In the genomic region with DNA sequence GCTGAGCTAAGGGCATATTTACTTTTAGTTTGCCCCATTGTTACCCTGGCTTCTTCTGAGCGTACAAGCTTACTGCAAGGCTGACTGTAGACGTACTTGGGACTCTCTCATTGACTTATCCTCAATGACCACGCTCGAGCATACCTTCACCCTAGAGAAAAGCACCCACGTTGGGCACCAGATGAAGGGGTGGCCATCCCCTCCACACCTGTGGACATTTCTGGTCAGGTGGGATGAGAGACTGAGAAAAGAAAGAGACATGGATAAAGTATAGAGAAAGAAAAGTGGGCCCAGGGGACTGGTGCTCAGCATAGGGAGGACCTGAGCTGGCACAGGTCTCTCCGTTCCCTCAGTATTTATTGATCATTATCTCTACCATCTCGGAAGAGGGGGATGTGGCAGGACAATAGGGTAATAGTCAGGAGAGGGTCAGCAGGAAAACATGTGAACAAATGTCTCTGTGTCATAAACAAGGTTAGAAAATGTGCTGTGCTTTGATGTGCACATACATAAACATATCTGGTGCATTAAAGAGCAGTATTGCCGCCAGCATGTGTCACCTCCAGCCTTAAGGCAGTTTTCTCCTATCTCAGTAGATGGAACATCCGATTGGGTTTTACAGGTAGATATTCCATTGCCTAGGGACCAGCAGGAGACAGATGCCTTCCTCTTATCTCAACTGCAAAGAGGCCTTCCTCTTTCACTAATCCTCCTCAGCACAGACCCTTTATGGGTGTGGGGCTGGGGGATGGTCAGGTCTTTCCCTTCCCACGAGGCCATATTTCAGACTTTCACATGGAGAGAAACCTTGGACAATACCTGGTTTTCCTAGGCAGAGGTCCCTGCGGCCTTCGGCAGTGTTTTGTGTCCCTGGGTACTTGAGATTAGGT, we compare ENCODE assay signal across 13 cellular contexts. TPM values are rescaled to one million over a fixed set of nuclear protein-coding genes. Genes with fewer than 3 reads are reported as not detected.
DNase-seq lines count a peak whose midpoint lies in the region; FAIRE-seq and TF ChIP-seq lines count a peak whose summit lies in the region.
"Not testable (repeated sequence)": the region's sequence is repeated elsewhere in the genome, so short reads cannot be mapped to it uniquely, and the experiment has no call there.
"Had no signal": no experiment of that assay in that cellular context is flagged by ENCODE, and none has a peak within 500 bp of the region (broad histone marks: within the 10 kb centered on the region; RNA-seq: fewer than 3 reads in every experiment).

No MANE protein-coding gene starts in this region.

- H3K4me2 ChIP-seq in H9 (ENCODE audit: insufficient read depth, insufficient read length, low read length), result not testable (repeated sequence)
- H3K4me2 ChIP-seq in endothelial cell of umbilical vein (ENCODE audit: insufficient read depth, low read length), result peak overlapping the region; percentile 22

- dilution Hi-C loops in endothelial cell of umbilical vein (cut with MboI; ENCODE audit: extremely low pct_ligation_motif_present, low sequenced_read_pairs), result not testable (repeated sequence)

- not testable (repeated sequence) for H3K14ac ChIP-seq in H9 (ENCODE audit: insufficient read depth, low read length)

- H3K79me1 ChIP-seq in H9 (ENCODE audit: insufficient read depth, low read depth, low read length, poor library complexity, severe bottlenecking), result not testable (repeated sequence)

- not testable (repeated sequence) for H3K18ac ChIP-seq in H9 (ENCODE audit: insufficient read length, low read depth, low read length)

- H3K4me1 ChIP-seq in Caco-2 (peaks cover 51% of the 10 kb centered on the region), endothelial cell of umbilical vein (ENCODE audit: control insufficient read depth, extremely low read depth, insufficient read depth, low read length) (peaks cover 35% of the 10 kb centered on the region)
- H3K4me1 ChIP-seq in H9 (ENCODE audit: insufficient read depth, low read length); vagina: not testable (repeated sequence)

- H2BK12ac ChIP-seq in H9 (ENCODE audit: insufficient read length, low read depth, low read length), result peak overlapping the region; percentile 45

- not testable (repeated sequence) for H4K20me1 ChIP-seq in H9 (ENCODE audit: control insufficient read depth, insufficient read depth, insufficient read length); endothelial cell of umbilical vein (replicated peaks; ENCODE audit: control insufficient read depth, extremely low read depth, insufficient read depth, low read length)

- H2BK15ac ChIP-seq in H9 (ENCODE audit: low read depth, low read length), result not testable (repeated sequence)

- not testable (repeated sequence) for H2AFZ ChIP-seq in H9 (ENCODE audit: low read length); endothelial cell of umbilical vein (ENCODE audit: low read depth, low read length)

- H2BK5ac ChIP-seq in H9 (ENCODE audit: insufficient read length, low read length), result not testable (repeated sequence)

- WGBS in H9 (ENCODE audit: extremely low coverage, insufficient read length, low lambda C conversion rate), result no CpG with 5 or more reads among the region's 12 CpGs

- H3K23ac ChIP-seq in H9 (ENCODE audit: insufficient read length, low read depth, low read length), result not testable (repeated sequence)

- not testable (repeated sequence) for BruUV-seq in Caco-2 (replicated peaks; lab: Mats Ljungman, UMichigan); endothelial cell of umbilical vein (replicated peaks; lab: Mats Ljungman, UMichigan)

- not testable (repeated sequence) for H3K9me1 ChIP-seq in endothelial cell of umbilical vein (replicated peaks; ENCODE audit: control insufficient read depth, extremely low read depth, insufficient read depth, low read length)

- H3K56ac ChIP-seq in H9 (ENCODE audit: insufficient read length, low read depth, low read length), result not testable (repeated sequence)

- peak overlapping the region; percentile 29 for H3K4me3 Mint-ChIP-seq in Caco-2 (ENCODE audit: unreplicated experiment)
- not testable (repeated sequence) for H3K4me3 Mint-ChIP-seq in H9; osteocyte (ENCODE audit: unreplicated experiment)

- not testable (repeated sequence) for TF ChIP-seq CTCF in Caco-2 (IDR thresholded peaks at IDR 0.05; ENCODE audit: insufficient read depth in 1 of 2, low read depth in 1 of 2, low read length in 1 of 2, severe bottlenecking in 1 of 2, unreplicated experiment in 1 of 2); H9 (conservative IDR thresholded peaks at IDR 0.05); WERI-Rb-1 (IDR thresholded peaks at IDR 0.05; ENCODE audit: low read depth, low read length); endothelial cell of umbilical vein (IDR thresholded peaks at IDR 0.05; ENCODE audit: extremely low read depth in 1 of 2, insufficient read depth in 1 of 2, low read depth in 1 of 2, low read length in 2 of 2); osteocyte (IDR thresholded peaks at IDR 0.05); vagina (IDR thresholded peaks at IDR 0.05)

- not testable (repeated sequence) for H3K9me3 Mint-ChIP-seq in Caco-2 (ENCODE audit: unreplicated experiment); H9; osteocyte (ENCODE audit: unreplicated experiment)

- H3K36me3 Mint-ChIP-seq in Caco-2 (ENCODE audit: insufficient read depth, unreplicated experiment); H9 (ENCODE audit: insufficient read depth in 1 of 3, low read depth in 3 of 3); osteocyte (ENCODE audit: unreplicated experiment): not testable (repeated sequence)

- not testable (repeated sequence) for H2AK5ac ChIP-seq in H9 (ENCODE audit: insufficient read length, low read length)

- H2BK20ac ChIP-seq in H9 (ENCODE audit: low read depth, low read length, poor library complexity, severe bottlenecking), result not testable (repeated sequence)

- not testable (repeated sequence) for H3K4ac ChIP-seq in H9 (ENCODE audit: low read depth, low read length)

- not testable (repeated sequence) for FAIRE-seq in endothelial cell of umbilical vein (lab: Jason Lieb, UNC)

- H3K4me3 ChIP-seq in Caco-2 (ENCODE audit: low read depth, low read length); WERI-Rb-1 (ENCODE audit: low read depth, low read length); endothelial cell of umbilical vein (replicated peaks in 1 of 3; ENCODE audit: insufficient read depth in 1 of 3, low read depth in 1 of 3, low read length in 3 of 3); vagina: not testable (repeated sequence)

- H3T11ph ChIP-seq in H9 (ENCODE audit: low read length), result peak overlapping the region; percentile 22

- POLR2A ChIA-PET in Caco-2 (lab: Charles Lee); endothelial cell of umbilical vein (lab: Charles Lee): not testable (repeated sequence)

- H3K79me2 ChIP-seq in H9 (ENCODE audit: insufficient read depth, low read length); endothelial cell of umbilical vein (ENCODE audit: control insufficient read depth, insufficient read depth, low read length): not testable (repeated sequence)

- H3K27me3 ChIP-seq in Caco-2 (replicated peaks; ENCODE audit: control insufficient read depth, insufficient read depth, low read length); H9 (ENCODE audit: insufficient read depth, low read length); WERI-Rb-1 (ENCODE audit: insufficient read depth, low read depth, severe bottlenecking); endothelial cell of umbilical vein (ENCODE audit: control insufficient read depth in 2 of 2, insufficient read depth in 2 of 2, low read length in 2 of 2); vagina: not testable (repeated sequence)

- H4K91ac ChIP-seq in H9 (ENCODE audit: insufficient read length, low read depth, low read length), result not testable (repeated sequence)

- H3K27ac ChIP-seq in H9 (ENCODE audit: insufficient read length, low read depth, low read length); endothelial cell of umbilical vein (ENCODE audit: insufficient read depth, low read depth, low read length); vagina: not testable (repeated sequence)
- peak overlapping the region; percentile 60 for H3K27ac ChIP-seq in WERI-Rb-1

- H3K4me1 Mint-ChIP-seq in Caco-2 (ENCODE audit: low read depth, unreplicated experiment) (peaks cover 47% of the 10 kb centered on the region), H9 (peaks cover 35 to 50% of the 10 kb centered on the region in 2 experiments)
- H3K4me1 Mint-ChIP-seq in osteocyte (ENCODE audit: unreplicated experiment), result not testable (repeated sequence)

- not testable (repeated sequence) for H3K36me3 ChIP-seq in Caco-2 (ENCODE audit: control insufficient read depth, insufficient read depth, low read length); WERI-Rb-1; endothelial cell of umbilical vein (ENCODE audit: control insufficient read depth in 2 of 2, extremely low read depth in 1 of 2, insufficient read depth in 2 of 2, low read length in 2 of 2); vagina

- not testable (repeated sequence) for H3K9ac ChIP-seq in H9 (ENCODE audit: extremely low read depth, insufficient read length, low read length); endothelial cell of umbilical vein (replicated peaks; ENCODE audit: extremely low read depth, insufficient read depth, low read length)

- H3K27me3 Mint-ChIP-seq in Caco-2 (ENCODE audit: insufficient read depth, unreplicated experiment); H9 (ENCODE audit: low read depth): not testable (repeated sequence)
- peaks cover 32% of the 10 kb centered on the region for H3K27me3 Mint-ChIP-seq in osteocyte (ENCODE audit: unreplicated experiment)

- not testable (repeated sequence) for H4K8ac ChIP-seq in H9 (replicated peaks; ENCODE audit: insufficient read length, low read depth, low read length)

- not testable (repeated sequence) for TF ChIP-seq POLR2A in endothelial cell of umbilical vein (IDR thresholded peaks at IDR 0.05; ENCODE audit: low read depth, low read length); vagina (IDR thresholded peaks at IDR 0.05)

- CTCF ChIA-PET in Caco-2 (lab: Charles Lee), result interaction anchor here (2.3 kb wide), 1 partner anchor 26 kb away, joined by 10 read pairs; no protein-coding TSS in a partner anchor
- CTCF ChIA-PET in endothelial cell of umbilical vein (lab: Charles Lee), result interaction anchor here (1.6 kb wide), 1 partner anchor 26 kb away, joined by 9 read pairs; no protein-coding TSS in a partner anchor

- intact Hi-C loops in Caco-2 (cut with micrococcal nuclease; ENCODE audit: unreplicated experiment) (loop anchor here (2.0 kb wide), 3 partner anchors 26 to 62 kb away; no protein-coding TSS in a partner anchor), endothelial cell of umbilical vein (cut with micrococcal nuclease) (loop anchor here (5.0 kb wide), 2 partner anchors 48 to 57 kb away; a partner anchor contains a TSS)
- intact Hi-C loops in vagina (cut with DNase I), result not testable (repeated sequence)

- H3K9me3 ChIP-seq in Caco-2; H9 (ENCODE audit: control insufficient read depth, low read depth, low read length); WERI-Rb-1 (ENCODE audit: severe bottlenecking); endothelial cell of umbilical vein (replicated peaks; ENCODE audit: control insufficient read depth, insufficient read depth, low read length); vagina: not testable (repeated sequence)

- H2BK120ac ChIP-seq in H9 (ENCODE audit: low read depth, low read length, poor library complexity, severe bottlenecking), result not testable (repeated sequence)

- H3K27ac Mint-ChIP-seq in Caco-2 (ENCODE audit: unreplicated experiment), result peak overlapping the region; percentile 80
- peak overlapping the region; percentile 56 to 94 (median 76); a peak in 6 of 7 replicates for H3K27ac Mint-ChIP-seq in H9
- H3K27ac Mint-ChIP-seq in osteocyte (ENCODE audit: unreplicated experiment), result not testable (repeated sequence)

- H3K23me2 ChIP-seq in H9 (ENCODE audit: insufficient read length, low read depth, low read length, poor library complexity, severe bottlenecking), result not testable (repeated sequence)

- DNase-seq in Caco-2 (peak; percentile 77 to 85), NCI-H526 treated with DMSO at 0.1 percent for 48 hours (lab: John Stamatoyannopoulos, UW) (peak; percentile 73), WERI-Rb-1 (peak; percentile 66), islet precursor cell (peak; percentile 72), osteocyte (ENCODE audit: extremely low spot score, unreplicated experiment) (peak; percentile 38), vagina (ENCODE audit: extremely low spot score in 2 of 2) (peak; percentile 18 to 77)
- not testable (repeated sequence) for DNase-seq in H9; endothelial cell of umbilical vein (ENCODE audit: low read depth, low spot score)

- not testable (repeated sequence) for H4K5ac ChIP-seq in H9 (ENCODE audit: insufficient read length, low read depth, low read length)

RNA-seq across cellular contexts. Expression of a gene that starts 5.6 kb away (rescaled TPM):
- total RNA-seq in Caco-2 (2022) (2.7 and 4.2 TPM in 2 replicates), H9 (2021) (not detected in 2 replicates), endothelial cell of umbilical vein (not detected in 2 replicates), osteocyte (not detected in 2 replicates), vagina (not detected)
- polyA plus RNA-seq in endothelial cell of umbilical vein, result not detected in 2 replicates
- polyA plus RNA-seq in endothelial cell of umbilical vein (2011; cell fraction: cytosol; rRNA removed), result not detected in 2 replicates
- not detected in 2 replicates for polyA plus RNA-seq in endothelial cell of umbilical vein (2011; cell fraction: nucleus; rRNA removed)
- polyA plus RNA-seq in endothelial cell of umbilical vein (2012), result 0.43 and 0.61 TPM in 2 replicates
- not detected in 2 replicates for polyA minus RNA-seq in endothelial cell of umbilical vein
- not detected for polyA minus RNA-seq in endothelial cell of umbilical vein (2011; cell fraction: cytosol; rRNA and poly(A)+ RNA removed)
- not detected in 2 replicates for polyA minus RNA-seq in endothelial cell of umbilical vein (2011; cell fraction: nucleus; rRNA and poly(A)+ RNA removed)
- total RNA-seq: Calu3; CD4-positive, CD25-positive, alpha-beta regulatory T cell; HepG2; HFFc6; HT1080 had no signal
- polyA plus RNA-seq: CD4-positive, CD25-positive, alpha-beta regulatory T cell; HepG2 had no signal

RNA-seq across cellular contexts. Expression of a gene that starts 56.3 kb away (rescaled TPM):
- total RNA-seq in Caco-2 (2022) (319 and 499 TPM in 2 replicates), H9 (2021) (1.7 and 1.9 TPM in 2 replicates), endothelial cell of umbilical vein (2.2 TPM in 1 of 2 replicates, not detected in the other), osteocyte (not detected in 2 replicates), vagina (not detected)
- polyA plus RNA-seq in endothelial cell of umbilical vein, result 0.19 and 0.30 TPM in 2 replicates
- polyA plus RNA-seq in endothelial cell of umbilical vein (2011; cell fraction: cytosol; rRNA removed), result 0.52 and 1.4 TPM in 2 replicates
- polyA plus RNA-seq in endothelial cell of umbilical vein (2011; cell fraction: nucleus; rRNA removed), result not detected in 2 replicates
- 4.0 and 6.1 TPM in 2 replicates for polyA plus RNA-seq in endothelial cell of umbilical vein (2012)
- polyA minus RNA-seq in endothelial cell of umbilical vein, result 0.47 TPM in 1 of 2 replicates, not detected in the other
- not detected for polyA minus RNA-seq in endothelial cell of umbilical vein (2011; cell fraction: cytosol; rRNA and poly(A)+ RNA removed)
- not detected in 2 replicates for polyA minus RNA-seq in endothelial cell of umbilical vein (2011; cell fraction: nucleus; rRNA and poly(A)+ RNA removed)
- total RNA-seq: CD4-positive, CD25-positive, alpha-beta regulatory T cell; HepG2; HFFc6; HT1080 had no signal
- polyA plus RNA-seq: CD4-positive, CD25-positive, alpha-beta regulatory T cell had no signal

RNA-seq across cellular contexts. Expression of a gene that starts 56.7 kb away (rescaled TPM):
- total RNA-seq in Caco-2 (2022) (704 and 777 TPM in 2 replicates), H9 (2021) (77.2 and 81.9 TPM in 2 replicates), endothelial cell of umbilical vein (251 and 260 TPM in 2 replicates), osteocyte (705 and 710 TPM in 2 replicates), vagina (1,106 TPM)
- polyA plus RNA-seq in endothelial cell of umbilical vein, result 479 and 691 TPM in 2 replicates
- polyA plus RNA-seq in endothelial cell of umbilical vein (2011; cell fraction: cytosol; rRNA removed), result 303 and 351 TPM in 2 replicates
- 62.3 and 71.1 TPM in 2 replicates for polyA plus RNA-seq in endothelial cell of umbilical vein (2011; cell fraction: nucleus; rRNA removed)
- polyA plus RNA-seq in endothelial cell of umbilical vein (2012), result 369 and 422 TPM in 2 replicates
- polyA minus RNA-seq in endothelial cell of umbilical vein, result 163 and 182 TPM in 2 replicates
- 58.4 TPM for polyA minus RNA-seq in endothelial cell of umbilical vein (2011; cell fraction: cytosol; rRNA and poly(A)+ RNA removed)
- polyA minus RNA-seq in endothelial cell of umbilical vein (2011; cell fraction: nucleus; rRNA and poly(A)+ RNA removed), result 21.5 and 29.1 TPM in 2 replicates

Comparison
In these comparisons a context has a peak if more than half of its experiments do, and no peak if none do; other contexts are left out.
1. RNA of a gene that starts 56.3 kb away (total RNA-seq): 319 to 499 TPM in Caco-2; 2.2 TPM in endothelial cell of umbilical vein, 1.7 to 1.9 TPM in H9, not detected in osteocyte and not detected in vagina (single experiment); every median in the first group is over 10 times any median in the second.